18 cellular contexts compared by ENCODE assay signal in genomic region chr16:51540259-51540658, GRCh38.
DNase-seq lines count a peak whose midpoint lies in the region; ATAC-seq, FAIRE-seq and TF ChIP-seq lines count a peak whose summit lies in the region.
"Had no signal": no experiment of that assay in that cellular context is flagged by ENCODE, and none has a peak within 500 bp of the region (broad histone marks: within the 10 kb centered on the region; RNA-seq: fewer than 3 reads in every experiment).

No MANE protein-coding gene starts in this region.

- dilution Hi-C loops in IMR-90 (cut with HindIII; ENCODE audit: low sequenced_read_pairs, unreplicated experiment) = no loop called here

- FAIRE-seq in GM12878 (lab: Jason Lieb, UNC) = no peak
- FAIRE-seq: endometrium, GM19239 had no signal

- no peak for TF ChIP-seq EP300 in GM12878 (IDR thresholded peaks at IDR 0.05; ENCODE audit: borderline replicate concordance in 1 of 2, control insufficient read depth in 1 of 2, low read depth in 2 of 2, low read length in 2 of 2)

- CTCF ChIA-PET in IMR-90 (lab: Yijun Ruan, JAX) (no interaction called here), GM12878 (lab: Yijun Ruan, JAX) (no interaction called here)

- DNase-seq in IMR-90 (peak; percentile 29), GM12878 (ENCODE audit: low read depth, low spot score) (no peak), kidney glomerular epithelial cell (lab: John Stamatoyannopoulos, UW) (peak; percentile 44), amygdala (lab: John Stamatoyannopoulos, UW) (no peak), medulla oblongata (ENCODE audit: extremely low spot score) (no peak)
- DNase-seq in activated naive CD4-positive, alpha-beta T cell (lab: John Stamatoyannopoulos, UW) = no peak
- no peak for DNase-seq in effector CD4-positive, alpha-beta T cell
- DNase-seq: activated CD4-positive, alpha-beta memory T cell treated with anti-CD3 and anti-CD28 coated beads for 36 hours; activated T-cell treated with anti-CD3 and anti-CD28 coated beads, Interleukin-2, amount 50 U/mL, for 48 hours; head of caudate nucleus; islet precursor cell; midbrain; NCI-H2081; NCI-H526 had no signal

- H3K79me2 ChIP-seq in GM12878 (ENCODE audit: control insufficient read depth, insufficient read depth, low read length) = no peaks in the 10 kb centered on the region

- WGBS in IMR-90 (ENCODE audit: extremely low coverage in 2 of 2, insufficient read length in 1 of 2), 2 experiments = no CpG with 5 or more reads among the region's 2 CpGs
- WGBS in GM12878 (ENCODE audit: insufficient coverage, insufficient replicate concordance, low lambda C conversion rate, missing lambda C conversion rate) = 0% methylated on average over 2 of the region's 2 CpGs

- RAD21 ChIA-PET in GM12878 (lab: Charles Lee; ENCODE audit: unreplicated experiment) = interaction anchor here (1.3 kb wide), 1 partner anchor 8 kb away, joined by 3 read pairs; no protein-coding TSS in a partner anchor

- H3K4me2 ChIP-seq in BLaER1 (peak overlapping the region; percentile 81; the same call in 1 of the 2 replicates), IMR-90 (ENCODE audit: low read depth, low read length) (no peak overlapping the region), GM12878 (ENCODE audit: control insufficient read depth, insufficient read depth) (no peak overlapping the region)

- peak overlapping the region; percentile 26; the same call in 1 of the 2 replicates for H2AK5ac ChIP-seq in IMR-90 (ENCODE audit: low read depth, low read length)

- no peak for TF ChIP-seq RAD21 in IMR-90 (IDR thresholded peaks at IDR 0.05; ENCODE audit: low read length)
- TF ChIP-seq RAD21 in GM12878 (IDR thresholded peaks at IDR 0.05; ENCODE audit: insufficient read depth, low read depth, low read length) = no peak

- no peak overlapping the region for H2AK9ac ChIP-seq in IMR-90 (replicated peaks; ENCODE audit: low read depth, low read length, poor library complexity)

- intact Hi-C loops in IMR-90 (cut with micrococcal nuclease) = no loop called here
- intact Hi-C loops in GM12878 (cut with micrococcal nuclease; ENCODE audit: unreplicated experiment) = no loop called here

- H3K27me3 ChIP-seq in BLaER1 = no peaks in the 10 kb centered on the region
- no peaks in the 10 kb centered on the region for H3K27me3 ChIP-seq in IMR-90 (ENCODE audit: control insufficient read depth, insufficient read depth, low read length)
- H3K27me3 ChIP-seq in GM12878 (replicated peaks in 1 of 2; ENCODE audit: control insufficient read depth in 2 of 2, insufficient read depth in 2 of 2, low read length in 1 of 2) = no peaks in the 10 kb centered on the region
- H3K27me3 ChIP-seq: vagina had no signal

- BruUV-seq in IMR-90 (replicated peaks; lab: Mats Ljungman, UMichigan) = no TSS peak
- BruUV-seq in GM12878 (replicated peaks; lab: Mats Ljungman, UMichigan) = no TSS peak

- in situ Hi-C loops in IMR-90 (cut with MboI; ENCODE audit: low sequenced_read_pairs) = no loop called here
- in situ Hi-C loops in GM12878 (cut with MboI) = no loop called here

- H3K18ac ChIP-seq in IMR-90 (ENCODE audit: low read depth, low read length) = no peak overlapping the region

- H3K27ac ChIP-seq in BLaER1 (no peak overlapping the region), IMR-90 (ENCODE audit: insufficient read depth, low read length) (no peak overlapping the region), GM12878 (ENCODE audit: control insufficient read depth, insufficient read depth) (no peak overlapping the region)

- H2BK15ac ChIP-seq in IMR-90 (ENCODE audit: low read depth, low read length) = no peak overlapping the region

- H3K4ac ChIP-seq in IMR-90 (ENCODE audit: low read depth, low read length) = 0 out of 2 replicates have a peak overlapping the region, but pooled peaks have one; percentile 12

- no peaks in the 10 kb centered on the region for H3K36me3 ChIP-seq in BLaER1
- no peaks in the 10 kb centered on the region for H3K36me3 ChIP-seq in IMR-90 (ENCODE audit: control insufficient read depth, insufficient read depth, low read length)
- no peaks in the 10 kb centered on the region for H3K36me3 ChIP-seq in GM12878 (ENCODE audit: control insufficient read depth in 2 of 2, insufficient read depth in 2 of 2, low read length in 1 of 2)
- H3K36me3 ChIP-seq: vagina had no signal

- ATAC-seq in IMR-90 (ENCODE audit: low read depth) (no peak), GM12878 (peak; percentile 71)

- no peak overlapping the region for H3K56ac ChIP-seq in IMR-90 (ENCODE audit: extremely low read depth, insufficient read depth, low read length)

- H3K79me1 ChIP-seq in IMR-90 (ENCODE audit: low read depth in 1 of 2, low read length in 2 of 2) = no peaks in the 10 kb centered on the region

- SMC1A ChIA-PET in GM12878 (lab: Charles Lee; ENCODE audit: uncharacterized antibody, unreplicated experiment) = interaction anchor here (0.9 to 1.0 kb wide), 2 partner anchors 14 to 17 kb away, joined by 3 read pairs; no protein-coding TSS in a partner anchor

- H3K4me1 ChIP-seq in BLaER1 (peaks cover 46% of the 10 kb centered on the region), IMR-90 (ENCODE audit: control insufficient read depth, insufficient read depth, low read length) (peaks cover 18% of the 10 kb centered on the region), GM12878 (ENCODE audit: control insufficient read depth, insufficient read depth, low read length) (no peaks in the 10 kb centered on the region)

- no peak overlapping the region for H4K8ac ChIP-seq in IMR-90 (ENCODE audit: low read depth in 2 of 2, low read length in 2 of 2)

- H2BK120ac ChIP-seq in IMR-90 (ENCODE audit: low read depth, low read length) = peak overlapping the region; percentile 48; the same call in 1 of the 2 replicates

- H4K5ac ChIP-seq in IMR-90 (ENCODE audit: low read depth, low read length) = no peak overlapping the region

- H3K23ac ChIP-seq in IMR-90 (ENCODE audit: low read depth, low read length) = no peak overlapping the region

- H2AFZ ChIP-seq in IMR-90 (replicated peaks; ENCODE audit: low read length, poor library complexity) = no peak overlapping the region
- H2AFZ ChIP-seq in GM12878 (ENCODE audit: control insufficient read depth, low read depth, low read length) = no peak overlapping the region

- no peak overlapping the region for H2BK5ac ChIP-seq in IMR-90 (ENCODE audit: low read depth, low read length, poor library complexity, severe bottlenecking)

- TF ChIP-seq CTCF in IMR-90 (conservative IDR thresholded peaks at IDR 0.05; ENCODE audit: low read depth, low read length) (no peak), GM12878 (IDR thresholded peaks at IDR 0.05 in 2 of 3, conservative IDR thresholded peaks at IDR 0.05 in 1 of 3; ENCODE audit: control insufficient read depth in 2 of 3, extremely low read depth in 1 of 3, insufficient read depth in 1 of 3, low read depth in 3 of 3, low read length in 3 of 3) (no peak)

- POLR2A ChIA-PET in IMR-90 (lab: Charles Lee; ENCODE audit: unreplicated experiment) = no interaction called here
- POLR2A ChIA-PET in GM12878 (lab: Charles Lee) = no interaction called here

- no peaks in the 10 kb centered on the region for H4K20me1 ChIP-seq in BLaER1
- no peaks in the 10 kb centered on the region for H4K20me1 ChIP-seq in IMR-90 (ENCODE audit: insufficient read depth, low read length)
- H4K20me1 ChIP-seq in GM12878 (ENCODE audit: control insufficient read depth, insufficient read depth) = no peaks in the 10 kb centered on the region

- no peak overlapping the region for H4K91ac ChIP-seq in IMR-90 (ENCODE audit: insufficient read depth, low read depth, low read length)

- H3K9me1 ChIP-seq in IMR-90 (ENCODE audit: insufficient read depth, low read length) = 0 out of 2 replicates have a peak, but pooled peaks cover 2% of the 10 kb centered on the region

- H3K9ac ChIP-seq in BLaER1 (no peak overlapping the region), IMR-90 (ENCODE audit: low read depth, low read length) (no peak overlapping the region), GM12878 (ENCODE audit: control insufficient read depth, insufficient read depth, low read length) (no peak overlapping the region)

- no peak overlapping the region for H3K14ac ChIP-seq in IMR-90 (replicated peaks; ENCODE audit: low read depth, low read length)

- no peaks in the 10 kb centered on the region for H3K9me3 ChIP-seq in BLaER1
- H3K9me3 ChIP-seq in IMR-90 (ENCODE audit: control insufficient read depth, insufficient read depth, low read length) = no peaks in the 10 kb centered on the region
- no peaks in the 10 kb centered on the region for H3K9me3 ChIP-seq in GM12878 (replicated peaks; ENCODE audit: control insufficient read depth, insufficient read depth, low read length)
- H3K9me3 ChIP-seq: vagina had no signal

- no peak overlapping the region for H3K4me3 ChIP-seq in BLaER1
- H3K4me3 ChIP-seq in IMR-90 (ENCODE audit: insufficient read depth, low read depth, low read length) = no peak overlapping the region
- H3K4me3 ChIP-seq in GM12878 = no peak overlapping the region
- H3K4me3 ChIP-seq: vagina had no signal

- H2BK20ac ChIP-seq in IMR-90 (ENCODE audit: low read depth, low read length) = no peak overlapping the region

- no peak for TF ChIP-seq POLR2A in IMR-90 (IDR thresholded peaks at IDR 0.05; ENCODE audit: low read depth, low read length)
- no peak for TF ChIP-seq POLR2A in GM12878 (IDR thresholded peaks at IDR 0.05; ENCODE audit: low read depth, low read length)

TF ChIP-seq in IMR-90, 13 proteins besides CTCF, POLR2A, EP300 and RAD21 (continues in another document):
- TF ChIP-seq RFX5 (IDR thresholded peaks at IDR 0.05; ENCODE audit: low read depth, low read length) (no peak), SMC3 (IDR thresholded peaks at IDR 0.05; ENCODE audit: low read depth, low read length) (no peak), USF2 (IDR thresholded peaks at IDR 0.05; ENCODE audit: low read depth, low read length) (no peak)

TF ChIP-seq in GM12878, 131 proteins besides CTCF, POLR2A, EP300 and RAD21 (continues in another document):
- TF ChIP-seq SKIL (IDR thresholded peaks at IDR 0.05; ENCODE audit: low read depth, poor library complexity, severe bottlenecking) = no peak
- TF ChIP-seq RAD51 (IDR thresholded peaks at IDR 0.05) = no peak
- no peak for TF ChIP-seq SIN3A (IDR thresholded peaks at IDR 0.05; ENCODE audit: low read depth, low read length)
- no peak for TF ChIP-seq HDAC2 (IDR thresholded peaks at IDR 0.05)
- no peak for TF ChIP-seq HCFC1 (IDR thresholded peaks at IDR 0.05; ENCODE audit: low read length)

Comparison
In these comparisons a context has a peak if more than half of its experiments do, and no peak if none do; other contexts are left out.
1. DNase-seq: peak in IMR-90 (single experiment) and kidney glomerular epithelial cell (single experiment); none in GM12878 (single experiment), amygdala (0 of 56), medulla oblongata (single experiment), activated naive CD4-positive, alpha-beta T cell (0 of 4) and effector CD4-positive, alpha-beta T cell (single experiment).